9 cellular contexts compared by ENCODE assay signal in genomic region chr19:7069904-7070226, GRCh38. TPM values are rescaled to one million over a fixed set of nuclear protein-coding genes. Genes with fewer than 3 reads are reported as not detected.
A peak's percentile ranks its signal among the peaks of the same experiment; 100 is the strongest.
DNase-seq lines count a peak whose midpoint lies in the region; ATAC-seq, FAIRE-seq and TF ChIP-seq lines count a peak whose summit lies in the region.
"Had no signal": no experiment of that assay in that cellular context is flagged by ENCODE, and none has a peak within 500 bp of the region (broad histone marks: within the 10 kb centered on the region; RNA-seq: fewer than 3 reads in every experiment).

No MANE protein-coding gene starts in this region.

- FAIRE-seq in urothelium cell line (lab: Jason Lieb, UNC), result no peak

- H3K27ac ChIP-seq in subcutaneous abdominal adipose tissue (ENCODE audit: low read depth, low read length), result peak overlapping the region; percentile 57

- no peaks in the 10 kb centered on the region for H3K27me3 Mint-ChIP-seq in activated naive CD8-positive, alpha-beta T cell treated with anti-CD3 and anti-CD28 coated beads for 36 hours
- H3K27me3 Mint-ChIP-seq in immature natural killer cell (ENCODE audit: low read depth in 3 of 3), result peaks cover 2 to 14% (median 5%) of the 10 kb centered on the region in 3 donors

- H3K36me3 ChIP-seq in subcutaneous abdominal adipose tissue (ENCODE audit: control insufficient read depth in 5 of 5, insufficient read depth in 5 of 5, low read length in 5 of 5), result peaks cover 0 to 32% (median 25%) of the 10 kb centered on the region in 5 donors

- TF ChIP-seq CTCF in AG10803 (conservative IDR thresholded peaks at IDR 0.05; ENCODE audit: low read length), result no peak
- TF ChIP-seq CTCF in HFF-Myc (IDR thresholded peaks at IDR 0.05; ENCODE audit: low read depth, low read length, missing control alignments), result no peak

- H3K9me3 Mint-ChIP-seq in activated naive CD8-positive, alpha-beta T cell treated with anti-CD3 and anti-CD28 coated beads for 36 hours, result no peaks in the 10 kb centered on the region
- H3K9me3 Mint-ChIP-seq in immature natural killer cell, result no peaks in the 10 kb centered on the region

- H3K4me1 Mint-ChIP-seq in activated naive CD8-positive, alpha-beta T cell treated with anti-CD3 and anti-CD28 coated beads for 36 hours, result peaks cover 9% of the 10 kb centered on the region
- H3K4me1 Mint-ChIP-seq in immature natural killer cell, result peaks cover 28 to 30% of the 10 kb centered on the region in 2 donors

- ATAC-seq in GM21723 (IDR thresholded peaks at IDR 0.05; ENCODE audit: unreplicated experiment), result no peak

- H3K27ac Mint-ChIP-seq in activated naive CD8-positive, alpha-beta T cell treated with anti-CD3 and anti-CD28 coated beads for 36 hours, result peak overlapping the region; percentile 91
- peak overlapping the region; percentile 84 to 95 (median 88) for H3K27ac Mint-ChIP-seq in immature natural killer cell

- peaks cover 0 to 17% (median 13%) of the 10 kb centered on the region in 5 donors for H3K4me1 ChIP-seq in subcutaneous abdominal adipose tissue (ENCODE audit: control insufficient read depth in 5 of 5, insufficient read depth in 5 of 5, low read length in 5 of 5)

- H3K9me3 ChIP-seq in subcutaneous abdominal adipose tissue (ENCODE audit: control insufficient read depth in 5 of 5, low read length in 5 of 5), result peaks cover 0 to 3% (median 0%) of the 10 kb centered on the region in 5 donors

- DNase-seq in AG10803 (ENCODE audit: low read depth) (peak; percentile 10), HFF-Myc (ENCODE audit: extremely low read depth, low read depth) (no peak), immature natural killer cell (no peak), urothelium cell line (ENCODE audit: low spot score) (no peak)
- no peak for DNase-seq in activated naive CD8-positive, alpha-beta T cell treated with anti-CD3 and anti-CD28 coated beads for 36 hours
- DNase-seq in activated CD8-positive, alpha-beta memory T cell treated with anti-CD3 and anti-CD28 coated beads, Interleukin-2, amount 50 U/mL, for 4 hours, result no peak

- H3K9ac ChIP-seq in subcutaneous abdominal adipose tissue (ENCODE audit: low read length in 5 of 5), result peak overlapping the region; percentile 73 to 88 (median 86)

- peak overlapping the region; percentile 83 for H3K4me3 ChIP-seq in AG10803 (ENCODE audit: low read length)
- H3K4me3 ChIP-seq in HFF-Myc (replicated peaks; ENCODE audit: low read depth, low read length), result peak overlapping the region; percentile 96
- H3K4me3 ChIP-seq in subcutaneous abdominal adipose tissue (ENCODE audit: low read depth in 1 of 5, low read length in 5 of 5), result peak overlapping the region; percentile 93 to 98 (median 97)

- H3K27me3 ChIP-seq in subcutaneous abdominal adipose tissue (ENCODE audit: control insufficient read depth in 5 of 5, insufficient read depth in 4 of 5, low read length in 5 of 5), result no peaks in the 10 kb centered on the region

- H3K4me3 Mint-ChIP-seq in activated naive CD8-positive, alpha-beta T cell treated with anti-CD3 and anti-CD28 coated beads for 36 hours, result peak overlapping the region; percentile 94
- peak overlapping the region; percentile 91 to 95 (median 93) for H3K4me3 Mint-ChIP-seq in immature natural killer cell

- peaks cover 32% of the 10 kb centered on the region for H3K36me3 Mint-ChIP-seq in activated naive CD8-positive, alpha-beta T cell treated with anti-CD3 and anti-CD28 coated beads for 36 hours
- H3K36me3 Mint-ChIP-seq in immature natural killer cell, result peaks cover 10 to 18% (median 18%) of the 10 kb centered on the region in 3 donors

RNA-seq across cellular contexts. Expression of gene ZNF557, which starts 0.4 kb away (rescaled TPM):
- total RNA-seq in activated naive CD8-positive, alpha-beta T cell treated with anti-CD3 and anti-CD28 coated beads for 36 hours, result 10 to 100 TPM; 10.5 to 11.6 TPM
- polyA plus RNA-seq in immature natural killer cell, result 1 to 10 TPM; 2.1 to 8.4 (median 2.4) TPM

RNA-seq across cellular contexts. Expression of gene MBD3L3, which starts 11.4 kb away (rescaled TPM):
- not detected for total RNA-seq in activated naive CD8-positive, alpha-beta T cell treated with anti-CD3 and anti-CD28 coated beads for 36 hours
- not detected for polyA plus RNA-seq in immature natural killer cell
- total RNA-seq: myocyte had no signal

RNA-seq across cellular contexts. Expression of gene MBD3L2, which starts 20.7 kb away (rescaled TPM):
- total RNA-seq in activated naive CD8-positive, alpha-beta T cell treated with anti-CD3 and anti-CD28 coated beads for 36 hours, result not detected
- not detected for polyA plus RNA-seq in immature natural killer cell
- total RNA-seq: myocyte had no signal

RNA-seq across cellular contexts. Expression of gene MBD3L4, which starts 29.9 kb away (rescaled TPM):
- total RNA-seq in activated naive CD8-positive, alpha-beta T cell treated with anti-CD3 and anti-CD28 coated beads for 36 hours, result not detected
- not detected for polyA plus RNA-seq in immature natural killer cell
- total RNA-seq: myocyte had no signal

RNA-seq across cellular contexts. Expression of gene MBD3L5, which starts 39.5 kb away (rescaled TPM):
- total RNA-seq in activated naive CD8-positive, alpha-beta T cell treated with anti-CD3 and anti-CD28 coated beads for 36 hours, result not detected
- polyA plus RNA-seq in immature natural killer cell, result not detected
- total RNA-seq: myocyte had no signal
